In the genomic region with DNA sequence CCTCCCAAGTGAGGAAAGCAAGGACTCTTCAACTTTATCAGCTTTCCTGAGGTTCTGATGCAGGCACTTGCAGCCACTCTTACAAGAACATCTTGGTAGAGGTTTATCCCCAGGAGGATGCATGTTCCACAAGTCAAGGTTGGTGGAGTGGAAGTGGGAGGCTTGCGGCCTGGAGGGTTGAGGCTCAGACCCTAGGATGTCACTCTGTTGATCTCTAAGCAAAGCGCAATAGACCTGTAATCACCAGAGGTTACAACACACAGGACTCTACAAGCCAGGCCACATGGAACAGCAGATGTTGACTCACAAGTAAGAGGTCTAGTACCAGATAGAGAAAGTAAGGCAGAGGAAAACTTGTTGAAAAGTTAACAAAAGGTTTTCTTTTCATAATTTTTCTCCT, we compare ENCODE assay signal across 13 cellular contexts. TPM values are rescaled to one million over a fixed set of nuclear protein-coding genes. Genes with fewer than 3 reads are reported as not detected.
DNase-seq lines count a peak whose midpoint lies in the region; ATAC-seq and TF ChIP-seq lines count a peak whose summit lies in the region.
"Had no signal": no experiment of that assay in that cellular context is flagged by ENCODE, and none has a peak within 500 bp of the region (broad histone marks: within the 10 kb centered on the region; RNA-seq: fewer than 3 reads in every experiment).

No MANE protein-coding gene starts in this region.

- no peak overlapping the region for H3K14ac ChIP-seq in H9 (ENCODE audit: insufficient read depth, low read length)

- H4K20me1 ChIP-seq in H9 (ENCODE audit: control insufficient read depth, insufficient read depth, insufficient read length): no peaks in the 10 kb centered on the region

- no peaks in the 10 kb centered on the region for H3K79me2 ChIP-seq in H9 (ENCODE audit: insufficient read depth, low read length)

- POLR2A ChIA-PET in activated B cell treated with CpG ODN at 0.5 μM for 24 hours (lab: Charles Lee): interaction anchor here (0.7 to 1.2 kb wide), 2 partner anchors 9 to 68 kb away, joined by 3 read pairs; no protein-coding TSS in a partner anchor

- H3K36me3 Mint-ChIP-seq in H9 (ENCODE audit: insufficient read depth in 1 of 3, low read depth in 3 of 3) (no peaks in the 10 kb centered on the region), activated B cell treated with CpG ODN at 0.5 μM for 24 hours (ENCODE audit: low read depth) (no peaks in the 10 kb centered on the region)
- peaks cover 1% of the 10 kb centered on the region for H3K36me3 Mint-ChIP-seq in activated T-helper 1 cell treated with anti-CD3 and anti-CD28 coated beads, Interleukin-12 subunit alpha, Interleukin-12 subunit beta, Interleukin-2, Interleukin-4 antibody, amounts not matched to agents 30 ng/mL and 10 ng/mL and 1 ng/mL, durations not matched to agents 14 hours and 24 hours and 36 hours (ENCODE audit: low read depth)
- H3K36me3 Mint-ChIP-seq: CD14-positive monocyte had no signal

- H3K27ac ChIP-seq in H9 (ENCODE audit: insufficient read length, low read depth, low read length): no peak overlapping the region

- no peak overlapping the region for H2BK12ac ChIP-seq in H9 (ENCODE audit: insufficient read length, low read depth, low read length)

- no peak overlapping the region for H2BK15ac ChIP-seq in H9 (ENCODE audit: low read depth, low read length)

- H4K5ac ChIP-seq in H9 (ENCODE audit: insufficient read length, low read depth, low read length): no peak overlapping the region

- H2BK5ac ChIP-seq in H9 (ENCODE audit: insufficient read length, low read length): no peak overlapping the region

- no peak overlapping the region for H4K8ac ChIP-seq in H9 (replicated peaks; ENCODE audit: insufficient read length, low read depth, low read length)

- no peaks in the 10 kb centered on the region for H3K4me1 ChIP-seq in H9 (ENCODE audit: insufficient read depth, low read length)

- no peaks in the 10 kb centered on the region for H3K79me1 ChIP-seq in H9 (ENCODE audit: insufficient read depth, low read depth, low read length, poor library complexity, severe bottlenecking)

- H3K4me3 Mint-ChIP-seq in H9: no peak overlapping the region
- peak overlapping the region; percentile 19 for H3K4me3 Mint-ChIP-seq in activated B cell treated with CpG ODN at 0.5 μM for 24 hours
- H3K4me3 Mint-ChIP-seq in activated T-helper 1 cell treated with anti-CD3 and anti-CD28 coated beads, Interleukin-12 subunit alpha, Interleukin-12 subunit beta, Interleukin-2, Interleukin-4 antibody, amounts not matched to agents 30 ng/mL and 10 ng/mL and 1 ng/mL, durations not matched to agents 14 hours and 24 hours and 36 hours: no peak overlapping the region
- H3K4me3 Mint-ChIP-seq: CD14-positive monocyte had no signal

- intact Hi-C loops in activated B cell treated with CpG ODN at 0.5 μM for 24 hours (cut with micrococcal nuclease): loop anchor here (2.0 kb wide), 2 partner anchors 18 to 38 kb away; no protein-coding TSS in a partner anchor
- intact Hi-C loops in activated T-helper 1 cell treated with anti-CD3 and anti-CD28 coated beads, Interleukin-12 subunit alpha, Interleukin-12 subunit beta, Interleukin-2, Interleukin-4 antibody, amounts not matched to agents 30 ng/mL and 10 ng/mL and 1 ng/mL, durations not matched to agents 14 hours and 24 hours and 36 hours (cut with micrococcal nuclease): no loop called here

- peak overlapping the region; percentile 22 for H2AFZ ChIP-seq in H9 (ENCODE audit: low read length)

- CTCF ChIA-PET in activated B cell treated with CpG ODN at 0.5 μM for 24 hours (lab: Charles Lee): interaction anchor here (1.5 kb wide), 1 partner anchor 130 kb away, joined by 3 read pairs; no protein-coding TSS in a partner anchor

- no peak overlapping the region for H3K56ac ChIP-seq in H9 (ENCODE audit: insufficient read length, low read depth, low read length)

- H2AK5ac ChIP-seq in H9 (ENCODE audit: insufficient read length, low read length): no peak overlapping the region

- no peak overlapping the region for H3K4me2 ChIP-seq in H9 (ENCODE audit: insufficient read depth, insufficient read length, low read length)

- H2BK20ac ChIP-seq in H9 (ENCODE audit: low read depth, low read length, poor library complexity, severe bottlenecking): no peak overlapping the region

- H3K9me3 Mint-ChIP-seq in H9: no peaks in the 10 kb centered on the region
- no peaks in the 10 kb centered on the region for H3K9me3 Mint-ChIP-seq in activated B cell treated with CpG ODN at 0.5 μM for 24 hours
- H3K9me3 Mint-ChIP-seq in activated T-helper 1 cell treated with anti-CD3 and anti-CD28 coated beads, Interleukin-12 subunit alpha, Interleukin-12 subunit beta, Interleukin-2, Interleukin-4 antibody, amounts not matched to agents 30 ng/mL and 10 ng/mL and 1 ng/mL, durations not matched to agents 14 hours and 24 hours and 36 hours: no peaks in the 10 kb centered on the region
- H3K9me3 Mint-ChIP-seq: CD14-positive monocyte had no signal

- no peak overlapping the region for H3K18ac ChIP-seq in H9 (ENCODE audit: insufficient read length, low read depth, low read length)

- H3K9ac ChIP-seq in H9 (ENCODE audit: extremely low read depth, insufficient read length, low read length): no peak overlapping the region

- H3K9me3 ChIP-seq in H9 (ENCODE audit: control insufficient read depth, low read depth, low read length): no peaks in the 10 kb centered on the region

- no peaks in the 10 kb centered on the region for H3K27me3 ChIP-seq in H9 (ENCODE audit: insufficient read depth, low read length)

- H2BK120ac ChIP-seq in H9 (ENCODE audit: low read depth, low read length, poor library complexity, severe bottlenecking): no peak overlapping the region

- no peaks in the 10 kb centered on the region for H3K23me2 ChIP-seq in H9 (ENCODE audit: insufficient read length, low read depth, low read length, poor library complexity, severe bottlenecking)

- no peak overlapping the region; a peak in 1 of 7 replicates for H3K27ac Mint-ChIP-seq in H9
- H3K27ac Mint-ChIP-seq in activated B cell treated with CpG ODN at 0.5 μM for 24 hours: no peak overlapping the region
- H3K27ac Mint-ChIP-seq in activated T-helper 1 cell treated with anti-CD3 and anti-CD28 coated beads, Interleukin-12 subunit alpha, Interleukin-12 subunit beta, Interleukin-2, Interleukin-4 antibody, amounts not matched to agents 30 ng/mL and 10 ng/mL and 1 ng/mL, durations not matched to agents 14 hours and 24 hours and 36 hours: no peak overlapping the region

- no peak overlapping the region for H3K4me3 ChIP-seq in AG10803 (ENCODE audit: low read length)

- H4K91ac ChIP-seq in H9 (ENCODE audit: insufficient read length, low read depth, low read length): no peak overlapping the region

- no peak overlapping the region for H3K23ac ChIP-seq in H9 (ENCODE audit: insufficient read length, low read depth, low read length)

- WGBS in H9 (ENCODE audit: extremely low coverage, insufficient read length, low lambda C conversion rate): no CpG with 5 or more reads among the region's 2 CpGs

- no peak overlapping the region for H3T11ph ChIP-seq in H9 (ENCODE audit: low read length)

- H3K4ac ChIP-seq in H9 (ENCODE audit: low read depth, low read length): no peak overlapping the region

- H3K4me1 Mint-ChIP-seq in H9: no peaks in the 10 kb centered on the region
- H3K4me1 Mint-ChIP-seq in activated B cell treated with CpG ODN at 0.5 μM for 24 hours: peaks cover 57% of the 10 kb centered on the region
- peaks cover 16% of the 10 kb centered on the region for H3K4me1 Mint-ChIP-seq in activated T-helper 1 cell treated with anti-CD3 and anti-CD28 coated beads, Interleukin-12 subunit alpha, Interleukin-12 subunit beta, Interleukin-2, Interleukin-4 antibody, amounts not matched to agents 30 ng/mL and 10 ng/mL and 1 ng/mL, durations not matched to agents 14 hours and 24 hours and 36 hours (ENCODE audit: low read depth)

- H3K27me3 Mint-ChIP-seq in H9 (ENCODE audit: low read depth): no peaks in the 10 kb centered on the region
- H3K27me3 Mint-ChIP-seq in activated B cell treated with CpG ODN at 0.5 μM for 24 hours: no peaks in the 10 kb centered on the region
- H3K27me3 Mint-ChIP-seq in activated T-helper 1 cell treated with anti-CD3 and anti-CD28 coated beads, Interleukin-12 subunit alpha, Interleukin-12 subunit beta, Interleukin-2, Interleukin-4 antibody, amounts not matched to agents 30 ng/mL and 10 ng/mL and 1 ng/mL, durations not matched to agents 14 hours and 24 hours and 36 hours (ENCODE audit: insufficient read depth): peaks cover 9% of the 10 kb centered on the region

- TF ChIP-seq CTCF in AG10803 (conservative IDR thresholded peaks at IDR 0.05; ENCODE audit: low read length) (no peak), H9 (conservative IDR thresholded peaks at IDR 0.05) (no peak), activated B cell treated with CpG ODN at 0.5 μM for 24 hours (IDR thresholded peaks at IDR 0.05) (no peak)

- no peak for ATAC-seq in activated B cell treated with CpG ODN at 0.5 μM for 24 hours (ENCODE audit: low read depth)
- ATAC-seq: PC-3 had no signal

- DNase-seq in AG10803 (ENCODE audit: low read depth) (peak; percentile 77), H9 (no peak), activated B cell treated with CpG ODN at 0.5 μM for 24 hours (no peak), kidney tubule cell (ENCODE audit: low spot score) (peak; percentile 67), NCI-H2029 (lab: John Stamatoyannopoulos, UW) (no peak), COLO668 (lab: John Stamatoyannopoulos, UW; ENCODE audit: unreplicated experiment) (no peak), NCI-H748 treated with DMSO at 0.1 percent for 48 hours (lab: John Stamatoyannopoulos, UW) (no peak)
- no peak for DNase-seq in activated T-helper 1 cell treated with anti-CD3 and anti-CD28 coated beads, Interleukin-12 subunit alpha, Interleukin-12 subunit beta, Interleukin-2, Interleukin-4 antibody, amounts not matched to agents 30 ng/mL and 10 ng/mL and 1 ng/mL, durations not matched to agents 14 hours and 24 hours and 36 hours (ENCODE audit: low spot score)
- DNase-seq: Karpas-422; kidney glomerular epithelial cell; PC-3; stimulated activated CD4-positive, alpha-beta T cell treated with anti-CD3 and anti-CD28 coated beads, Interleukin-4, amount 100 ng/mL, for 1 hour had no signal

RNA-seq across cellular contexts. Expression of a gene that starts 47.9 kb away (rescaled TPM):
- total RNA-seq in H9 (2021) (23.3 and 23.8 TPM in 2 replicates), activated B cell treated with CpG ODN at 0.5 μM for 24 hours (103 and 111 TPM in 2 replicates)
- 22.6 and 22.9 TPM in 2 replicates for total RNA-seq in activated T-helper 1 cell treated with anti-CD3 and anti-CD28 coated beads, Interleukin-12 subunit alpha, Interleukin-12 subunit beta, Interleukin-2, Interleukin-4 antibody, amounts not matched to agents 30 ng/mL and 10 ng/mL and 1 ng/mL, durations not matched to agents 14 hours and 24 hours and 36 hours

Comparison
In these comparisons a context has a peak if more than half of its experiments do, and no peak if none do; other contexts are left out.
1. DNase-seq: peak in AG10803 (single experiment) and kidney tubule cell (single experiment); none in H9 (single experiment), activated B cell treated with CpG ODN at 0.5 μM for 24 hours (single experiment), NCI-H2029 (single experiment), activated T-helper 1 cell treated with anti-CD3 and anti-CD28 coated beads, Interleukin-12 subunit alpha, Interleukin-12 subunit beta, Interleukin-2, Interleukin-4 antibody, amounts not matched to agents 30 ng/mL and 10 ng/mL and 1 ng/mL, durations not matched to agents 14 hours and 24 hours and 36 hours (single experiment), COLO668 (single experiment) and NCI-H748 treated with DMSO at 0.1 percent for 48 hours (single experiment).